1 cellular context compared by ENCODE assay signal in genomic region chr14:50335989-50336391, GRCh38.
TF ChIP-seq lines count a peak whose summit lies in the region.

No MANE protein-coding gene starts in this region.

TF ChIP-seq in A549, 52 proteins besides CTCF, POLR2A, EP300 and RAD21 (continued from another document):
- no peak for TF ChIP-seq TFCP2L1 (CRISPR knock-in tag; IDR thresholded peaks at IDR 0.05)
- TF ChIP-seq FOSL2 (IDR thresholded peaks at IDR 0.05): no peak
- no peak for TF ChIP-seq FOSL2 (CRISPR knock-in tag; IDR thresholded peaks at IDR 0.05)
